8 cellular contexts compared by ENCODE assay signal in the genomic region with DNA sequence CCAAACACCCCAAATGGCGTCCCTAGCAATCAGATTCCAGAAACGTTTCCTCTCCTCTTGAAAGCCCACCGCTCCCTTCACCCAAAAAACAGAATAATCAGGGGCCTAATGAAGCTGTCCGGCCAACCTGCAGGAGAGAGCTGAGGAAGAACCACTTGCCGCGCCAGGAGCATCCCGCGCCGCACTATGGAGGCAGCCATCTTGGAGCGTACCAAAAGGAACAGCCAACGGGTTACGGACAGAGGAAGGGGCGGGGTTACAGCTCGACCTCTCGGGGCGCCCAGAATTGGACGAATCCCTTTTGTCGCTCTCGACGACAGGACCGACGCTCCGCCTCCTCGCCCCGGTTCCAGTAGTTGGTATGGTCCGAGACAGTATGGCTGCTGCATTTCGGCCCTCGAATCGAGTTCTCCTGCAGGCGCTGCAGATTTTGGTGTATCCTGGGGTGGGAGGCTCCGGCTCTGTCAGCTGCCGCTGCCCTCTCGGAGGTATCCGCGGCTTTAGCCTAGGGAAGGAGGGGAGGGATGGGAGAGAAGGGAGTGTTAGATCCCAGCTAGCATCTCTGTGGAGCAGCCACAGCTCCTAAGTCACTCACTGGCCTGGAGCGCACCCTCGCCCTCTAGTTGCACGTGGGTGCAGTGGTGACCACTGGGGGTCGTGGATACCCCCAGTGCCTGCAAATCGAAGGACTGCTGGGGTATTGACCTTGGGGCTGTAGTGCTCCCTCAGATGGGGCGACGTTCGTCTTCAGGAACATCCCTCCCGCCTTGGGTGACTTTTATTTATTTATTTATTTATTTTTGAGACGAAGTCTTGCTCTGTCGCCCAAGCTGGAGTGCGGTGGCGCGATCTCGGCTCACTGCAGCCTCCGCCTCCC. TPM values are rescaled to one million over a fixed set of nuclear protein-coding genes. Genes with fewer than 3 reads are reported as not detected.
DNase-seq lines count a peak whose midpoint lies in the region; ATAC-seq, FAIRE-seq and TF ChIP-seq lines count a peak whose summit lies in the region.

A gene (minus strand): TSS at position 219 of the 877 bp plus-strand sequence. CDS start 19 bp downstream, at position 200.
A gene with protein sequence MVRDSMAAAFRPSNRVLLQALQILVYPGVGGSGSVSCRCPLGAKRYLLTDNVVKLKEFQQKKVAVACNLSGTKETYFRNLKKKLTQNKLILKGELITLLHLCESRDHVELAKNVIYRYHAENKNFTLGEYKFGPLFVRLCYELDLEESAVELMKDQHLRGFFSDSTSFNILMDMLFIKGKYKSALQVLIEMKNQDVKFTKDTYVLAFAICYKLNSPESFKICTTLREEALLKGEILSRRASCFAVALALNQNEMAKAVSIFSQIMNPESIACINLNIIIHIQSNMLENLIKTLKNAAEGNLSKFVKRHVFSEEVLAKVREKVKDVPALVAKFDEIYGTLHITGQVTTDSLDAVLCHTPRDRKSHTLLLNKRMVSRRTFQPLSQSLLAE (plus strand): TSS at position 352 of the 877 bp plus-strand sequence. CDS start 10 bp downstream, at position 362.

- intact Hi-C loops in adrenal gland (cut with DNase I): loop anchor here in 1 of 2 donors (10.0 kb wide), 1 partner anchor 535 kb away; no protein-coding TSS in a partner anchor
- intact Hi-C loops in heart left ventricle (cut with DNase I): no loop called here

- peak; percentile 89 for TF ChIP-seq POLR2A in GM12891 (IDR thresholded peaks at IDR 0.05; ENCODE audit: low read depth, low read length)
- peak; percentile 28 to 76 for TF ChIP-seq POLR2A in adrenal gland (IDR thresholded peaks at IDR 0.05)
- TF ChIP-seq POLR2A in heart left ventricle (IDR thresholded peaks at IDR 0.05): peak in 1 of 2 donors; percentile 55

- TF ChIP-seq CTCF in adrenal gland (IDR thresholded peaks at IDR 0.05) (peak in 1 of 6 experiments; percentile 11), heart left ventricle (IDR thresholded peaks at IDR 0.05) (peak in 3 of 12 donors; percentile 34 to 35 (median 34)), type B pancreatic cell (conservative IDR thresholded peaks at IDR 0.05) (peak; percentile 65)

- peak within 1 kb of the TSS in 4 of 5 donors; percentile 7 to 74 (median 52) for H3K27ac ChIP-seq in adrenal gland
- peak within 1 kb of the TSS in 11 of 12 donors; percentile 75 to 84 (median 79) for H3K27ac ChIP-seq in heart left ventricle

- peak within 1 kb of the TSS in 3 of 4 donors; percentile 55 to 67 (median 67) for H3K4me3 ChIP-seq in adrenal gland
- peak within 1 kb of the TSS; percentile 64 to 95 (median 84) for H3K4me3 ChIP-seq in heart left ventricle

- no peaks in the 10 kb centered on the region for H3K27me3 Mint-ChIP-seq in type B pancreatic cell

- H3K9me3 Mint-ChIP-seq in type B pancreatic cell: no peaks in the 10 kb centered on the region

- peak; percentile 86 for DNase-seq in GM12891 (ENCODE audit: insufficient read length, low spot score)
- peak; percentile 98 for DNase-seq in NCI-H1436 (lab: John Stamatoyannopoulos, UW)
- DNase-seq in T follicular helper cell (ENCODE audit: low read depth): peak; percentile 92
- DNase-seq in adrenal gland: peak; percentile 95 to 99 (median 98)
- peak; percentile 96 to 98 (median 97) for DNase-seq in heart left ventricle
- DNase-seq in pons (ENCODE audit: low spot score): peak; percentile 97
- DNase-seq in type B pancreatic cell (ENCODE audit: extremely low spot score, unreplicated experiment): peak; percentile 95

- peaks cover 7% of the 10 kb centered on the region for H3K4me1 Mint-ChIP-seq in type B pancreatic cell (ENCODE audit: unreplicated experiment)

- peak within 1 kb of the TSS; percentile 77 for H3K27ac Mint-ChIP-seq in type B pancreatic cell

- H3K9me3 ChIP-seq in adrenal gland (replicated peaks in 1 of 3): no peaks in the 10 kb centered on the region
- H3K9me3 ChIP-seq in heart left ventricle: no peaks in the 10 kb centered on the region

- 0 to 2% (median 1%) methylated on average over 29 to 51 of the region's 51 CpGs for WGBS in adrenal gland, 4 donors
- WGBS in heart left ventricle, 4 donors: 1% methylated on average over 42 to 51 of the region's 51 CpGs

- H3K36me3 Mint-ChIP-seq in type B pancreatic cell: peaks cover 15% of the 10 kb centered on the region

- no peaks in the 10 kb centered on the region for H3K27me3 ChIP-seq in adrenal gland
- H3K27me3 ChIP-seq in heart left ventricle: no peaks in the 10 kb centered on the region

- FAIRE-seq in GM12891 (lab: Jason Lieb, UNC): peak; percentile 95

- peaks cover 13 to 19% of the 10 kb centered on the region in 2 donors for H3K4me1 ChIP-seq in adrenal gland (replicated peaks in 1 of 2)
- peaks cover 0 to 29% (median 17%) of the 10 kb centered on the region in 12 donors for H3K4me1 ChIP-seq in heart left ventricle

- peaks cover 0 to 14% of the 10 kb centered on the region in 2 donors for H3K36me3 ChIP-seq in adrenal gland (replicated peaks in 1 of 2)
- peaks cover 0 to 42% (median 31%) of the 10 kb centered on the region in 9 donors for H3K36me3 ChIP-seq in heart left ventricle

- peak within 1 kb of the TSS; percentile 98 for H3K4me3 Mint-ChIP-seq in type B pancreatic cell

- ATAC-seq in HG02840 (IDR thresholded peaks at IDR 0.05; ENCODE audit: low FRiP score, unreplicated experiment): peak; percentile 99
- ATAC-seq in heart left ventricle: peak; percentile 100

TF ChIP-seq in GM12891, 5 proteins besides CTCF, POLR2A, EP300 and RAD21:
- TF ChIP-seq PAX5 (IDR thresholded peaks at IDR 0.05; ENCODE audit: insufficient read depth, low read length, severe bottlenecking) (no peak), POU2F2 (IDR thresholded peaks at IDR 0.05; ENCODE audit: low read depth, low read length) (no peak; the same call in none of the 2 replicates), TAF1 (IDR thresholded peaks at IDR 0.05; ENCODE audit: low read depth, low read length) (peak; percentile 91), POLR2AphosphoS5 (IDR thresholded peaks at IDR 0.05; ENCODE audit: low read depth, low read length) (peak; percentile 90), SPI1 (IDR thresholded peaks at IDR 0.05; ENCODE audit: low read depth, low read length) (0 out of 2 replicates have a peak, but pooled peaks have one; percentile 1)

RNA-seq across cellular contexts. Expression of the first gene that starts in this region (rescaled TPM):
- polyA plus RNA-seq in GM12891 (2012; ENCODE audit: low read depth, missing spikeins): 41.7 TPM
- 10 to 100 TPM; 61.1 to 91.9 (median 69.7) TPM for total RNA-seq in adrenal gland
- 10 to 100 TPM; 20.8 to 92.8 (median 25.9) TPM for polyA plus RNA-seq in adrenal gland
- 10 to 100 TPM; 58.3 to 94.1 (median 74.4) TPM for total RNA-seq in heart left ventricle
- polyA plus RNA-seq in heart left ventricle: 10 to 100 TPM; 31.9 to 63.6 TPM
- total RNA-seq in type B pancreatic cell (ENCODE audit: low replicate concordance): 60.6 and 66.3 TPM in 2 replicates

RNA-seq across cellular contexts. Expression of the second gene that starts in this region (rescaled TPM):
- polyA plus RNA-seq in GM12891 (2012; ENCODE audit: low read depth, missing spikeins): 5.2 TPM
- total RNA-seq in adrenal gland (10 to 100 TPM; 11.9 to 20.6 (median 14.2) TPM), heart left ventricle (10 to 100 TPM in 8 of 9 donors, 1 to 10 TPM in 1; 7.3 to 21.5 (median 16.1) TPM), type B pancreatic cell (ENCODE audit: low replicate concordance) (8.5 and 12.1 TPM in 2 replicates)
- polyA plus RNA-seq in adrenal gland (10 to 100 TPM in 1 of 3 donors, 1 to 10 TPM in 2; 1.7 to 18.0 (median 3.2) TPM), heart left ventricle (1 to 10 TPM; 5.3 to 6.7 TPM)

Comparison
In these comparisons a context has a peak if more than half of its experiments do, and no peak if none do; other contexts are left out.
1. Peak in every context shown above with its lines: DNase-seq, ATAC-seq, H3K4me3 ChIP-seq and H3K27ac ChIP-seq.